14 cellular contexts compared by ENCODE assay signal in the genomic region with DNA sequence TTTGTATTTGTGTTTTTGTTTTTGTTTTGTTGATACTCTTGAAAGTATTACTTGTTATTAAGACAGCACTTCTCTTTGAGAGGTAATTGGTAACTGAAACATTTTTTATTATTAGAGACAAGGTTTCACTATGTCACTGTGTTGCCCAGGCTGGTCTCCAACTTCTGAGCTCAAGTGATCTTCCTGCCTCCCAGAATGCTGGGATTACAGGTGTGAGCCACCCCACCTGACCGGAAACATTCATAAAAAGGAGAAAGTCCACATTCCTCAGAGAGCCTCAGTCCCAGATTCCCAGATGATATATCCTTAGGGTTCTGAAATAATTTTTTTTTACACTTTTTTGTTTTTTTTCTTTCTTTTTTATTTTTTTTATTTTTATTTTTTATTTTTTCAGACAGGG. TPM values are rescaled to one million over a fixed set of nuclear protein-coding genes. Genes with fewer than 3 reads are reported as not detected.
DNase-seq lines count a peak whose midpoint lies in the region; ATAC-seq, FAIRE-seq and TF ChIP-seq lines count a peak whose summit lies in the region.
"Had no signal": no experiment of that assay in that cellular context is flagged by ENCODE, and none has a peak within 500 bp of the region (broad histone marks: within the 10 kb centered on the region; RNA-seq: fewer than 3 reads in every experiment).

No MANE protein-coding gene starts in this region.

- 76% methylated on average over 1 of the region's 1 CpG for WGBS in HepG2 (ENCODE audit: low lambda C conversion rate)
- 45% methylated on average over 1 of the region's 1 CpG for WGBS in right lobe of liver (ENCODE audit: insufficient coverage, low coverage, low lambda C conversion rate, missing lambda C conversion rate)

- H3K4me3 ChIP-seq in HepG2 (replicated peaks in 1 of 3; ENCODE audit: insufficient read depth in 1 of 3, low read depth in 2 of 3, low read length in 3 of 3) (no peak overlapping the region), right lobe of liver (no peak overlapping the region)

- no peak overlapping the region for H3K9ac ChIP-seq in HepG2 (ENCODE audit: insufficient read depth, low read depth, low read length)

- in situ Hi-C loops in HepG2 (cut with HindIII; ENCODE audit: extremely low pct_ligation_motif_present, low pct_unique_long_range_greater_than_20kb) = no loop called here

- H3K36me3 ChIP-seq in HepG2 (replicated peaks in 1 of 2; ENCODE audit: control insufficient read depth in 1 of 2, insufficient read depth in 2 of 2, low read length in 2 of 2) (peaks cover 0 to 2% of the 10 kb centered on the region in 2 experiments; a peak in 1 of 5 replicates), right lobe of liver (no peaks in the 10 kb centered on the region)
- H3K36me3 ChIP-seq: vagina had no signal

- CTCF ChIA-PET in HepG2 (lab: Yijun Ruan, JAX; ENCODE audit: low intra/inter-chr PET ratio, low total read pairs) = no interaction called here

- H3K27ac Mint-ChIP-seq in activated naive CD8-positive, alpha-beta T cell treated with anti-CD3 and anti-CD28 coated beads, Interleukin-2, amount 50 U/mL, for 24 hours = no peak overlapping the region
- no peak overlapping the region for H3K27ac Mint-ChIP-seq in stimulated activated naive B cell treated with anti-CD40 and anti-IgM and Interleukin-4, amounts not matched to agents 10 μg/mL and 1 μg/mL and 100 μg/mL, for 72 hours

- TF ChIP-seq CTCF in HepG2 (CRISPR knock-in tag; IDR thresholded peaks at IDR 0.05) (no peak), right lobe of liver (IDR thresholded peaks at IDR 0.05) (no peak)

- no peaks in the 10 kb centered on the region for H4K20me1 ChIP-seq in HepG2 (ENCODE audit: insufficient read depth, low read length)

- TF ChIP-seq EP300 in HepG2 (IDR thresholded peaks at IDR 0.05; ENCODE audit: low read depth in 2 of 2, low read length in 2 of 2) (no peak), HepG2 (CRISPR knock-in tag; IDR thresholded peaks at IDR 0.05; ENCODE audit: borderline replicate concordance) (no peak)

- POLR2A ChIA-PET in HepG2 (lab: Yijun Ruan, JAX) = interaction anchor here (0.6 kb wide), 1 partner anchor 330 kb away, joined by 3 read pairs; no protein-coding TSS in a partner anchor

- peak overlapping the region; percentile 34 for H3K4me3 Mint-ChIP-seq in activated naive CD8-positive, alpha-beta T cell treated with anti-CD3 and anti-CD28 coated beads, Interleukin-2, amount 50 U/mL, for 24 hours
- H3K4me3 Mint-ChIP-seq in stimulated activated naive B cell treated with anti-CD40 and anti-IgM and Interleukin-4, amounts not matched to agents 10 μg/mL and 1 μg/mL and 100 μg/mL, for 72 hours = peak overlapping the region; percentile 41 to 61

- H3K9me3 Mint-ChIP-seq in activated naive CD8-positive, alpha-beta T cell treated with anti-CD3 and anti-CD28 coated beads, Interleukin-2, amount 50 U/mL, for 24 hours = no peaks in the 10 kb centered on the region
- peaks cover 0 to under 1% of the 10 kb centered on the region in 2 donors for H3K9me3 Mint-ChIP-seq in stimulated activated naive B cell treated with anti-CD40 and anti-IgM and Interleukin-4, amounts not matched to agents 10 μg/mL and 1 μg/mL and 100 μg/mL, for 72 hours

- peaks cover 71% of the 10 kb centered on the region for H3K4me1 ChIP-seq in HepG2 (ENCODE audit: insufficient read depth, low read length)
- H3K4me1 ChIP-seq in right lobe of liver = peaks cover 0 to 14% (median 5%) of the 10 kb centered on the region in 4 donors

- H3K27me3 Mint-ChIP-seq in activated naive CD8-positive, alpha-beta T cell treated with anti-CD3 and anti-CD28 coated beads, Interleukin-2, amount 50 U/mL, for 24 hours = no peaks in the 10 kb centered on the region
- H3K27me3 Mint-ChIP-seq in stimulated activated naive B cell treated with anti-CD40 and anti-IgM and Interleukin-4, amounts not matched to agents 10 μg/mL and 1 μg/mL and 100 μg/mL, for 72 hours = no peaks in the 10 kb centered on the region

- H3K36me3 Mint-ChIP-seq in activated naive CD8-positive, alpha-beta T cell treated with anti-CD3 and anti-CD28 coated beads, Interleukin-2, amount 50 U/mL, for 24 hours (ENCODE audit: low read depth) = peaks cover 6% of the 10 kb centered on the region
- H3K36me3 Mint-ChIP-seq in stimulated activated naive B cell treated with anti-CD40 and anti-IgM and Interleukin-4, amounts not matched to agents 10 μg/mL and 1 μg/mL and 100 μg/mL, for 72 hours = peaks cover 5 to 23% of the 10 kb centered on the region in 2 donors

- no peak for ATAC-seq in HepG2
- ATAC-seq in right lobe of liver = no peak
- ATAC-seq in activated naive CD8-positive, alpha-beta T cell treated with anti-CD3 and anti-CD28 coated beads, Interleukin-2, amount 50 U/mL, for 24 hours = no peak
- ATAC-seq in stimulated activated naive B cell treated with anti-CD40 and anti-IgM and Interleukin-4, amounts not matched to agents 10 μg/mL and 1 μg/mL and 100 μg/mL, for 72 hours (replicated peaks) = no peak

- H3K27me3 ChIP-seq in HepG2 (ENCODE audit: control insufficient read depth in 1 of 2, insufficient read depth in 2 of 2, low read length in 2 of 2) = no peaks in the 10 kb centered on the region
- H3K27me3 ChIP-seq in right lobe of liver = no peaks in the 10 kb centered on the region
- H3K27me3 ChIP-seq: vagina had no signal

- H3K4me1 Mint-ChIP-seq in activated naive CD8-positive, alpha-beta T cell treated with anti-CD3 and anti-CD28 coated beads, Interleukin-2, amount 50 U/mL, for 24 hours = peaks cover 49% of the 10 kb centered on the region
- H3K4me1 Mint-ChIP-seq in stimulated activated naive B cell treated with anti-CD40 and anti-IgM and Interleukin-4, amounts not matched to agents 10 μg/mL and 1 μg/mL and 100 μg/mL, for 72 hours = peaks cover 41 to 73% of the 10 kb centered on the region in 2 donors

- no TSS peak for BruUV-seq in HepG2 (replicated peaks; lab: Mats Ljungman, UMichigan)

- no peak for TF ChIP-seq POLR2A in HepG2 (IDR thresholded peaks at IDR 0.05; ENCODE audit: insufficient read depth in 1 of 2, low read depth in 2 of 2, low read length in 2 of 2)
- TF ChIP-seq POLR2A in right lobe of liver (IDR thresholded peaks at IDR 0.05) = no peak

- H3K9me3 ChIP-seq in HepG2 (ENCODE audit: low read length) = no peaks in the 10 kb centered on the region
- no peaks in the 10 kb centered on the region for H3K9me3 ChIP-seq in right lobe of liver
- H3K9me3 ChIP-seq: vagina had no signal

- H2AFZ ChIP-seq in HepG2 (ENCODE audit: low read length) = no peak overlapping the region

- intact Hi-C loops in HepG2 (cut with micrococcal nuclease; ENCODE audit: unreplicated experiment) (loop anchor here (10.0 kb wide), 1 partner anchor 51 kb away; a partner anchor contains a TSS), right lobe of liver (cut with DNase I) (loop anchor here (5.0 to 10.0 kb wide), 2 partner anchors 48 to 51 kb away; a partner anchor contains a TSS)

- H3K4me2 ChIP-seq in HepG2 (ENCODE audit: low read depth, low read length) = peak overlapping the region; percentile 27; the same call in 1 of the 2 replicates

- H3K79me2 ChIP-seq in HepG2 (ENCODE audit: insufficient read depth, low read length) = peaks cover 56% of the 10 kb centered on the region

- no peak for FAIRE-seq in HepG2 (lab: Jason Lieb, UNC)
- FAIRE-seq: endothelial cell of umbilical vein had no signal

- TF ChIP-seq RAD21 in HepG2 (CRISPR knock-in tag; IDR thresholded peaks at IDR 0.05) = no peak

- H3K27ac ChIP-seq in HepG2 (ENCODE audit: extremely low read length, insufficient read depth, low read length) (no peak overlapping the region), right lobe of liver (no peak overlapping the region)
- H3K27ac ChIP-seq: vagina had no signal

- DNase-seq in HepG2 (ENCODE audit: low spot score) = no peak
- no peak for DNase-seq in right lobe of liver
- DNase-seq in activated naive CD8-positive, alpha-beta T cell treated with anti-CD3 and anti-CD28 coated beads, Interleukin-2, amount 50 U/mL, for 24 hours = no peak
- DNase-seq in stimulated activated naive B cell treated with anti-CD40 and anti-IgM and Interleukin-4, amounts not matched to agents 10 μg/mL and 1 μg/mL and 100 μg/mL, for 72 hours = no peak
- DNase-seq in A172 (ENCODE audit: low spot score) = no peak
- DNase-seq in NCI-H446 treated with DMSO at 0.1 percent for 48 hours (lab: John Stamatoyannopoulos, UW) = no peak
- DNase-seq: activated CD4-positive, alpha-beta T cell treated with anti-CD3 and anti-CD28 coated beads, Interleukin-2, amount 50 U/mL, for 4 hours; aorta; GF-D8; H7; NCI-H510A treated with DMSO at 0.1 percent for 48 hours; SHP77 had no signal

RNA-seq across cellular contexts. Expression of a gene that starts 2.7 kb away (rescaled TPM):
- total RNA-seq in HepG2 (2016; rRNA removed; fragmentation: Illumina TruSeq; extraction: Trizol) (21.9 and 27.6 TPM in 2 replicates), right lobe of liver (10 to 100 TPM; 13.7 to 20.5 (median 17.5) TPM)
- total RNA-seq in HepG2 (2016; cell fraction: cytosol; rRNA removed; fragmentation: Illumina TruSeq; extraction: Trizol; ENCODE audit: low read depth) = 8.8 and 9.4 TPM in 2 replicates
- total RNA-seq in HepG2 (2016; cell fraction: insoluble cytoplasmic fraction; rRNA removed; fragmentation: Illumina TruSeq; extraction: Trizol) = 18.6 and 27.9 TPM in 2 replicates
- 21.1 and 24.7 TPM in 2 replicates for total RNA-seq in HepG2 (2016; cell fraction: membrane; rRNA removed; fragmentation: Illumina TruSeq; extraction: Trizol)
- 16.8 and 18.1 TPM in 2 replicates for total RNA-seq in HepG2 (2016; cell fraction: nucleus; rRNA removed; fragmentation: Illumina TruSeq; extraction: Trizol)
- polyA plus RNA-seq in HepG2 (2011; rRNA removed) = 53.0 and 55.8 TPM in 2 replicates
- 27.6 and 51.7 TPM in 2 replicates for polyA plus RNA-seq in HepG2 (2011; cell fraction: cytosol; rRNA removed)
- 83.1 and 120 TPM in 2 replicates for polyA plus RNA-seq in HepG2 (2011; cell fraction: nucleus; rRNA removed)
- polyA plus RNA-seq in HepG2 (2012) = 33.4 and 44.2 TPM in 2 replicates
- polyA plus RNA-seq in HepG2 (2016; cell fraction: cytosol; fragmentation: Illumina TruSeq; extraction: Trizol; ENCODE audit: low read depth) = 12.8 and 12.9 TPM in 2 replicates
- polyA plus RNA-seq in HepG2 (2016; cell fraction: insoluble cytoplasmic fraction; fragmentation: Illumina TruSeq; extraction: Trizol; ENCODE audit: low read depth) = 41.9 and 59.7 TPM in 2 replicates
- 29.0 and 31.4 TPM in 2 replicates for polyA plus RNA-seq in HepG2 (2016; cell fraction: membrane; fragmentation: Illumina TruSeq; extraction: Trizol; ENCODE audit: low read depth)
- 54.5 and 65.3 TPM in 2 replicates for polyA plus RNA-seq in HepG2 (2016; cell fraction: nucleus; fragmentation: Illumina TruSeq; extraction: Trizol; ENCODE audit: insufficient read depth, low read depth)
- 34.3 and 76.6 TPM in 2 replicates for polyA minus RNA-seq in HepG2 (2011; rRNA and poly(A)+ RNA removed; ENCODE audit: low replicate concordance)
- polyA minus RNA-seq in HepG2 (2011; cell fraction: cytosol; rRNA and poly(A)+ RNA removed) = 18.8 and 19.0 TPM in 2 replicates
- polyA minus RNA-seq in HepG2 (2011; cell fraction: nucleus; rRNA and poly(A)+ RNA removed) = 16.2 and 20.0 TPM in 2 replicates
- 46.6 and 53.0 TPM in 2 replicates for total RNA-seq in A172 (2014; rRNA removed; shearing (Covaris generic))

RNA-seq across cellular contexts. Expression of a gene that starts 25.8 kb away (rescaled TPM):
- total RNA-seq in HepG2 (2016; rRNA removed; fragmentation: Illumina TruSeq; extraction: Trizol) = not detected in 2 replicates
- total RNA-seq in HepG2 (2016; cell fraction: cytosol; rRNA removed; fragmentation: Illumina TruSeq; extraction: Trizol; ENCODE audit: low read depth) = not detected in 2 replicates
- total RNA-seq in HepG2 (2016; cell fraction: insoluble cytoplasmic fraction; rRNA removed; fragmentation: Illumina TruSeq; extraction: Trizol) = not detected in 2 replicates
- 0.37 TPM in 1 of 2 replicates, not detected in the other for total RNA-seq in HepG2 (2016; cell fraction: membrane; rRNA removed; fragmentation: Illumina TruSeq; extraction: Trizol)
- total RNA-seq in HepG2 (2016; cell fraction: nucleus; rRNA removed; fragmentation: Illumina TruSeq; extraction: Trizol) = not detected in 2 replicates
- polyA plus RNA-seq in HepG2 (2011; rRNA removed) = 0.10 and 0.11 TPM in 2 replicates
- 0.09 TPM in 1 of 2 replicates, not detected in the other for polyA plus RNA-seq in HepG2 (2011; cell fraction: cytosol; rRNA removed)
- polyA plus RNA-seq in HepG2 (2011; cell fraction: nucleus; rRNA removed) = not detected in 2 replicates
- polyA plus RNA-seq in HepG2 (2012) = 0.12 TPM in 1 of 2 replicates, not detected in the other
- polyA plus RNA-seq in HepG2 (2016; cell fraction: cytosol; fragmentation: Illumina TruSeq; extraction: Trizol; ENCODE audit: low read depth) = not detected in 2 replicates
- polyA plus RNA-seq in HepG2 (2016; cell fraction: insoluble cytoplasmic fraction; fragmentation: Illumina TruSeq; extraction: Trizol; ENCODE audit: low read depth) = not detected in 2 replicates
- 0.14 TPM in 1 of 2 replicates, not detected in the other for polyA plus RNA-seq in HepG2 (2016; cell fraction: membrane; fragmentation: Illumina TruSeq; extraction: Trizol; ENCODE audit: low read depth)
- polyA plus RNA-seq in HepG2 (2016; cell fraction: nucleus; fragmentation: Illumina TruSeq; extraction: Trizol; ENCODE audit: insufficient read depth, low read depth) = not detected in 2 replicates
- polyA minus RNA-seq in HepG2 (2011; rRNA and poly(A)+ RNA removed; ENCODE audit: low replicate concordance) = 0.49 TPM in 1 of 2 replicates, not detected in the other
- not detected in 2 replicates for polyA minus RNA-seq in HepG2 (2011; cell fraction: cytosol; rRNA and poly(A)+ RNA removed)
- polyA minus RNA-seq in HepG2 (2011; cell fraction: nucleus; rRNA and poly(A)+ RNA removed) = not detected in 2 replicates
- 1 to 10 TPM in 5 of 6 experiments, under 1 TPM in 1; 0.58 to 2.7 (median 1.4) TPM for total RNA-seq in right lobe of liver
- total RNA-seq in A172 (2014; rRNA removed; shearing (Covaris generic)) = 0.22 and 1.5 TPM in 2 replicates
- total RNA-seq: endothelial cell of umbilical vein had no signal
- polyA plus RNA-seq: endothelial cell of umbilical vein had no signal

RNA-seq across cellular contexts. Expression of a gene that starts 38.0 kb away (rescaled TPM):
- total RNA-seq in HepG2 (2016; rRNA removed; fragmentation: Illumina TruSeq; extraction: Trizol) = 26.4 and 51.8 TPM in 2 replicates
- total RNA-seq in HepG2 (2016; cell fraction: cytosol; rRNA removed; fragmentation: Illumina TruSeq; extraction: Trizol; ENCODE audit: low read depth) = 16.7 and 20.2 TPM in 2 replicates
- 27.5 and 55.8 TPM in 2 replicates for total RNA-seq in HepG2 (2016; cell fraction: insoluble cytoplasmic fraction; rRNA removed; fragmentation: Illumina TruSeq; extraction: Trizol)
- total RNA-seq in HepG2 (2016; cell fraction: membrane; rRNA removed; fragmentation: Illumina TruSeq; extraction: Trizol) = 28.1 and 29.2 TPM in 2 replicates
- total RNA-seq in HepG2 (2016; cell fraction: nucleus; rRNA removed; fragmentation: Illumina TruSeq; extraction: Trizol) = 33.0 and 36.4 TPM in 2 replicates
- polyA plus RNA-seq in HepG2 (2011; rRNA removed) = 48.3 and 59.9 TPM in 2 replicates
- 79.8 and 90.0 TPM in 2 replicates for polyA plus RNA-seq in HepG2 (2011; cell fraction: cytosol; rRNA removed)
- polyA plus RNA-seq in HepG2 (2011; cell fraction: nucleus; rRNA removed) = 24.7 and 26.9 TPM in 2 replicates
- polyA plus RNA-seq in HepG2 (2012) = 25.8 and 36.4 TPM in 2 replicates
- 15.9 and 17.5 TPM in 2 replicates for polyA plus RNA-seq in HepG2 (2016; cell fraction: cytosol; fragmentation: Illumina TruSeq; extraction: Trizol; ENCODE audit: low read depth)
- 22.0 and 23.3 TPM in 2 replicates for polyA plus RNA-seq in HepG2 (2016; cell fraction: insoluble cytoplasmic fraction; fragmentation: Illumina TruSeq; extraction: Trizol; ENCODE audit: low read depth)
- polyA plus RNA-seq in HepG2 (2016; cell fraction: membrane; fragmentation: Illumina TruSeq; extraction: Trizol; ENCODE audit: low read depth) = 17.1 and 19.3 TPM in 2 replicates
- polyA plus RNA-seq in HepG2 (2016; cell fraction: nucleus; fragmentation: Illumina TruSeq; extraction: Trizol; ENCODE audit: insufficient read depth, low read depth) = 53.0 and 55.2 TPM in 2 replicates
- 28.9 and 40.3 TPM in 2 replicates for polyA minus RNA-seq in HepG2 (2011; rRNA and poly(A)+ RNA removed; ENCODE audit: low replicate concordance)
- polyA minus RNA-seq in HepG2 (2011; cell fraction: cytosol; rRNA and poly(A)+ RNA removed) = 17.3 and 19.4 TPM in 2 replicates
- polyA minus RNA-seq in HepG2 (2011; cell fraction: nucleus; rRNA and poly(A)+ RNA removed) = 7.7 and 10.1 TPM in 2 replicates
- total RNA-seq in right lobe of liver = 10 to 100 TPM; 19.1 to 24.1 (median 21.7) TPM
- 53.2 and 75.7 TPM in 2 replicates for total RNA-seq in A172 (2014; rRNA removed; shearing (Covaris generic))

RNA-seq across cellular contexts. Expression of a gene that starts 54.4 kb away (rescaled TPM):
- total RNA-seq in HepG2 (2016; rRNA removed; fragmentation: Illumina TruSeq; extraction: Trizol) = 22.7 and 37.3 TPM in 2 replicates
- total RNA-seq in HepG2 (2016; cell fraction: cytosol; rRNA removed; fragmentation: Illumina TruSeq; extraction: Trizol; ENCODE audit: low read depth) = 17.0 and 24.9 TPM in 2 replicates
- total RNA-seq in HepG2 (2016; cell fraction: insoluble cytoplasmic fraction; rRNA removed; fragmentation: Illumina TruSeq; extraction: Trizol) = 18.1 and 40.3 TPM in 2 replicates
- total RNA-seq in HepG2 (2016; cell fraction: membrane; rRNA removed; fragmentation: Illumina TruSeq; extraction: Trizol) = 33.8 and 40.6 TPM in 2 replicates
- total RNA-seq in HepG2 (2016; cell fraction: nucleus; rRNA removed; fragmentation: Illumina TruSeq; extraction: Trizol) = 29.4 and 31.8 TPM in 2 replicates
- polyA plus RNA-seq in HepG2 (2011; rRNA removed) = 53.2 and 59.7 TPM in 2 replicates
- 46.3 and 77.8 TPM in 2 replicates for polyA plus RNA-seq in HepG2 (2011; cell fraction: cytosol; rRNA removed)
- 119 and 138 TPM in 2 replicates for polyA plus RNA-seq in HepG2 (2011; cell fraction: nucleus; rRNA removed)
- polyA plus RNA-seq in HepG2 (2012) = 23.3 and 34.0 TPM in 2 replicates
- 20.2 and 27.8 TPM in 2 replicates for polyA plus RNA-seq in HepG2 (2016; cell fraction: cytosol; fragmentation: Illumina TruSeq; extraction: Trizol; ENCODE audit: low read depth)
- 19.3 and 20.0 TPM in 2 replicates for polyA plus RNA-seq in HepG2 (2016; cell fraction: insoluble cytoplasmic fraction; fragmentation: Illumina TruSeq; extraction: Trizol; ENCODE audit: low read depth)
- polyA plus RNA-seq in HepG2 (2016; cell fraction: membrane; fragmentation: Illumina TruSeq; extraction: Trizol; ENCODE audit: low read depth) = 25.6 and 30.0 TPM in 2 replicates
- 55.7 and 57.0 TPM in 2 replicates for polyA plus RNA-seq in HepG2 (2016; cell fraction: nucleus; fragmentation: Illumina TruSeq; extraction: Trizol; ENCODE audit: insufficient read depth, low read depth)
- 50.6 and 120 TPM in 2 replicates for polyA minus RNA-seq in HepG2 (2011; rRNA and poly(A)+ RNA removed; ENCODE audit: low replicate concordance)
- polyA minus RNA-seq in HepG2 (2011; cell fraction: cytosol; rRNA and poly(A)+ RNA removed) = 34.1 and 39.4 TPM in 2 replicates
- 26.1 and 28.1 TPM in 2 replicates for polyA minus RNA-seq in HepG2 (2011; cell fraction: nucleus; rRNA and poly(A)+ RNA removed)
- 10 to 100 TPM; 23.5 to 46.1 (median 31.4) TPM for total RNA-seq in right lobe of liver
- total RNA-seq in A172 (2014; rRNA removed; shearing (Covaris generic)) = 59.4 and 72.8 TPM in 2 replicates

RNA-seq across cellular contexts. Expression of a gene that starts 54.6 kb away (rescaled TPM):
- total RNA-seq in HepG2 (2016; rRNA removed; fragmentation: Illumina TruSeq; extraction: Trizol) (25.6 and 33.8 TPM in 2 replicates), right lobe of liver (10 to 100 TPM; 10.2 to 15.7 (median 11.6) TPM)
- 5.7 and 6.8 TPM in 2 replicates for total RNA-seq in HepG2 (2016; cell fraction: cytosol; rRNA removed; fragmentation: Illumina TruSeq; extraction: Trizol; ENCODE audit: low read depth)
- total RNA-seq in HepG2 (2016; cell fraction: insoluble cytoplasmic fraction; rRNA removed; fragmentation: Illumina TruSeq; extraction: Trizol) = 21.9 and 35.0 TPM in 2 replicates
- 17.3 and 19.4 TPM in 2 replicates for total RNA-seq in HepG2 (2016; cell fraction: membrane; rRNA removed; fragmentation: Illumina TruSeq; extraction: Trizol)
- 14.3 and 19.7 TPM in 2 replicates for total RNA-seq in HepG2 (2016; cell fraction: nucleus; rRNA removed; fragmentation: Illumina TruSeq; extraction: Trizol)
- polyA plus RNA-seq in HepG2 (2011; rRNA removed) = 7.0 and 7.1 TPM in 2 replicates
- polyA plus RNA-seq in HepG2 (2011; cell fraction: cytosol; rRNA removed) = 6.4 and 7.7 TPM in 2 replicates
- polyA plus RNA-seq in HepG2 (2011; cell fraction: nucleus; rRNA removed) = 6.8 and 6.9 TPM in 2 replicates
- 11.2 and 12.5 TPM in 2 replicates for polyA plus RNA-seq in HepG2 (2012)
- polyA plus RNA-seq in HepG2 (2016; cell fraction: cytosol; fragmentation: Illumina TruSeq; extraction: Trizol; ENCODE audit: low read depth) = 4.1 and 4.4 TPM in 2 replicates
- 17.0 and 19.4 TPM in 2 replicates for polyA plus RNA-seq in HepG2 (2016; cell fraction: insoluble cytoplasmic fraction; fragmentation: Illumina TruSeq; extraction: Trizol; ENCODE audit: low read depth)
- polyA plus RNA-seq in HepG2 (2016; cell fraction: membrane; fragmentation: Illumina TruSeq; extraction: Trizol; ENCODE audit: low read depth) = 9.5 and 10.3 TPM in 2 replicates
- polyA plus RNA-seq in HepG2 (2016; cell fraction: nucleus; fragmentation: Illumina TruSeq; extraction: Trizol; ENCODE audit: insufficient read depth, low read depth) = 18.8 and 25.6 TPM in 2 replicates
- 7.1 and 11.2 TPM in 2 replicates for polyA minus RNA-seq in HepG2 (2011; rRNA and poly(A)+ RNA removed; ENCODE audit: low replicate concordance)
- polyA minus RNA-seq in HepG2 (2011; cell fraction: cytosol; rRNA and poly(A)+ RNA removed) = 7.9 and 8.4 TPM in 2 replicates
- polyA minus RNA-seq in HepG2 (2011; cell fraction: nucleus; rRNA and poly(A)+ RNA removed) = 5.7 and 5.8 TPM in 2 replicates
- 45.6 and 56.0 TPM in 2 replicates for total RNA-seq in A172 (2014; rRNA removed; shearing (Covaris generic))
